In genomic region chr10:92382631-92383030, GRCh38 we compare ENCODE assay signal across 1 cellular context.
A peak's percentile ranks its signal among the peaks of the same experiment; 100 is the strongest.
TF ChIP-seq lines count a peak whose summit lies in the region.

No MANE protein-coding gene starts in this region.

TF ChIP-seq in H1, 55 proteins besides CTCF, POLR2A, EP300 and RAD21:
- TF ChIP-seq NANOG (IDR thresholded peaks at IDR 0.05; ENCODE audit: insufficient read depth, low read depth, low read length, poor library complexity, severe bottlenecking): peak; percentile 71
- no peak for TF ChIP-seq CHD7 (IDR thresholded peaks at IDR 0.05; ENCODE audit: insufficient replicate concordance, low read length)
- no peak for TF ChIP-seq HDAC2 (IDR thresholded peaks at IDR 0.05; ENCODE audit: borderline replicate concordance in 1 of 2, low read depth in 2 of 2, low read length in 2 of 2)
